Comparison of ENCODE assay signal across 21 cellular contexts in the genomic region with DNA sequence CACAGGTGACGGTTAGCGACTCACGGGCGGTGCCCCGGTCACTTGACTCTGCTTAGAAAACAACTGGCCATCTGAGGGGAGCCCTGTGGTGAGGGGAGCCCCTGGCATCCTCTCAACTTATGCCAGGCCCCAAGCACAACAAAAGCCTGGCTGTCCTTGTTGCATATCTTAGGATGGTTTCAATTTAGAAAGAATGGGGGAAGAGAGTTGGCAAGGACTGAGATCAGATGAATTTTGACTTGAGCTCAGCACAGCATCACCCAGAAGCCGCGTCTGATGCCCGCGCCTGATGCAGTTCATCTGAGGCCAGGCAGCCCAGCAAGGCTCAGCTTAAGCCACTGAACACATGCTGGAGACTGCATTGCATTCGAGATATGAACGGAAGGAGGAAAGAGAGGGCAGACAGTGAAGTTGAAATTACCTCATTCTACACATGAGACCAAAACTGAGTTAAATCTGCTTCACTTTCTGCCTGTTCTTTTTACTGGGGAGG. TPM values are rescaled to one million over a fixed set of nuclear protein-coding genes. Genes with fewer than 3 reads are reported as not detected.
"Had no signal": no experiment of that assay in that cellular context is flagged by ENCODE, and none has a peak within 500 bp of the region (broad histone marks: within the 10 kb centered on the region; RNA-seq: fewer than 3 reads in every experiment).

No MANE protein-coding gene starts in this region.

- H3K4me3 ChIP-seq: MG63, SK-N-MC had no signal

- H3K4me2 ChIP-seq: KMS-11 had no signal

- H3K27ac ChIP-seq: KMS-11, SK-N-MC had no signal

- H3K9ac ChIP-seq: KMS-11 had no signal

- DNase-seq: activated B cell treated with CpG ODN at 0.5 μM for 24 hours; activated CD4-positive, alpha-beta memory T cell treated with anti-CD3 and anti-CD28 coated beads, Interleukin-2, amount 10 ng/mL, durations not matched to agents 7 days and 5 days; activated CD4-positive, alpha-beta T cell treated with anti-CD3 and anti-CD28 coated beads for 1 hour; activated CD4-positive, alpha-beta T cell treated with anti-CD3 and anti-CD28 coated beads, Interleukin-2, amount 50 U/mL, for 1 hour; activated naive CD4-positive, alpha-beta T cell; aorta; central memory CD4-positive, alpha-beta T cell; MG63; NCI-H1105 treated with DMSO at 0.1 percent for 48 hours; NCI-H146; NCI-H187 treated with DMSO at 0.1 percent for 48 hours; NCI-H2081 treated with DMSO at 0.1 percent for 48 hours; NCI-H446; NK-92 treated with Interleukin-12 subunit alpha and Interleukin-12 subunit beta, amount 100 ng/mL, for 24 hours; OCI-M1; RPMI8226; T-helper 9 cell had no signal

- H3K9me3 ChIP-seq: MG63 had no signal

- H3K36me3 ChIP-seq: MG63 had no signal

- ATAC-seq: Panc1, Right ventricle myocardium inferior had no signal

- H3K27me3 ChIP-seq: MG63 had no signal

RNA-seq across cellular contexts. Expression of a gene that starts 36.8 kb away (rescaled TPM):
- total RNA-seq: activated B cell treated with CpG ODN at 0.5 μM for 24 hours; activated CD4-positive, alpha-beta memory T cell treated with anti-CD3 and anti-CD28 coated beads, Interleukin-2, amount 10 ng/mL, durations not matched to agents 7 days and 5 days had no signal
